ENCODE assay signal across 11 cellular contexts in the genomic region with DNA sequence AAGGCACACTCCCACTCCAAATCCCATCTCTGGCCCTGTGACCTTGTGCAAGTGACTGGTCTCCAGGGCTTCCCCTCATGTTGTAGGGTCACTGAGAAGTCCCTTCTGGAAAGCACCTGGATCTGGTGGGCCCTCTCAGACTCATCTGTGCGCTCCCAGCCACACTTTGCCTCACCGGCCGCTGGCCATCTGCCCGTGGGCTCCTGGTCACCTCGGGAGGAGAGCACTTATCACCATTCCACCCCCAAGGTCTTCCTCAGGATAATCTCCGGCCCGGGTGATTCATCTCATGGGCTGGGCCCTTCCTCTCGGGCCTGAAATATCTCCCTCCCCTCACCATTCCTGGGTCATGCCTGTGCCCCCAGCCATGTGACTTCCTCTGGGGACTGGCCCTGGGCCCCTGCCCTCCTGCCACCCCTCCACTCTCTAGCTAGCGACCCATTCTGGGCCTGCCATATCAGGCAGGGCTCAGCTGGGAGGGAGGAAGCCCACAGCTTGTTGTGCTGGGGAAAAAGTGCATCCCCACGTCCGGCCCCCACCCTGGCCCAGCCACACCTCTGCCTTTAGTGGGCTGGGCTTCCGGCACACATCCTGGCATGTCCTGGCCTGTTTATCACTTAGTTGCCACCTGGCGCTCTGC. TPM values are rescaled to one million over a fixed set of nuclear protein-coding genes. Genes with fewer than 3 reads are reported as not detected.
A peak's percentile ranks its signal among the peaks of the same experiment; 100 is the strongest.
DNase-seq lines count a peak whose midpoint lies in the region; ATAC-seq, FAIRE-seq and TF ChIP-seq lines count a peak whose summit lies in the region.
"Had no signal": no experiment of that assay in that cellular context is flagged by ENCODE, and none has a peak within 500 bp of the region (broad histone marks: within the 10 kb centered on the region; RNA-seq: fewer than 3 reads in every experiment).

No MANE protein-coding gene starts in this region.

- no peak overlapping the region for H4K8ac ChIP-seq in mesenchymal stem cell (ENCODE audit: low read length)

- no peak for TF ChIP-seq POLR2A in testis (IDR thresholded peaks at IDR 0.05)

- H3K27ac ChIP-seq in BLaER1 treated with 17β-estradiol and CSF1 and Interleukin-3, amounts not matched to agents 10 nM and 100 nM: peak overlapping the region in 8 of 11 experiments; percentile 2 to 59 (median 37); a peak in 12 of 22 replicates
- no peak overlapping the region for H3K27ac ChIP-seq in mesenchymal stem cell (ENCODE audit: low read length, poor library complexity, severe bottlenecking)
- no peak overlapping the region for H3K27ac ChIP-seq in testis
- H3K27ac ChIP-seq: thoracic aorta had no signal

- no peaks in the 10 kb centered on the region for H4K20me1 ChIP-seq in BLaER1 treated with 17β-estradiol and CSF1 and Interleukin-3, amounts not matched to agents 10 nM and 100 nM

- 64% methylated on average over 13 of the region's 13 CpGs for WGBS in mesenchymal stem cell
- WGBS in testis, 2 donors: 51 to 59% methylated on average over 8 to 13 of the region's 13 CpGs

- H3K36me3 Mint-ChIP-seq in activated T-cell treated with anti-CD3 and anti-CD28 coated beads, Interleukin-2, amount 50 U/mL, for 4 hours (ENCODE audit: insufficient read depth): no peaks in the 10 kb centered on the region
- no peaks in the 10 kb centered on the region for H3K36me3 Mint-ChIP-seq in immature natural killer cell

- no peak overlapping the region for H3K23ac ChIP-seq in mesenchymal stem cell (ENCODE audit: low read length in 2 of 2)

- H3K4me1 Mint-ChIP-seq in activated T-cell treated with anti-CD3 and anti-CD28 coated beads, Interleukin-2, amount 50 U/mL, for 4 hours (ENCODE audit: low read depth): peaks cover 32% of the 10 kb centered on the region
- H3K4me1 Mint-ChIP-seq in immature natural killer cell: peaks cover 21 to 24% of the 10 kb centered on the region in 2 donors

- DNase-seq in KBM-7 (peak; percentile 31), immature natural killer cell (peak in 1 of 3 donors; percentile 31), mesenchymal stem cell (no peak), GM19239 (ENCODE audit: insufficient read length, low spot score) (no peak), GM20000 (ENCODE audit: low spot score) (no peak), testis (no peak)
- peak; percentile 25 for DNase-seq in activated T-cell treated with anti-CD3 and anti-CD28 coated beads, Interleukin-2, amount 50 U/mL, for 4 hours

- no peaks in the 10 kb centered on the region for H3K27me3 Mint-ChIP-seq in activated T-cell treated with anti-CD3 and anti-CD28 coated beads, Interleukin-2, amount 50 U/mL, for 4 hours (ENCODE audit: low read depth)
- peaks cover 0 to under 1% (median 0%) of the 10 kb centered on the region in 3 donors for H3K27me3 Mint-ChIP-seq in immature natural killer cell (ENCODE audit: low read depth in 3 of 3)

- no peak overlapping the region for H3K18ac ChIP-seq in mesenchymal stem cell (ENCODE audit: low read depth in 1 of 2, low read length in 2 of 2)

- H4K91ac ChIP-seq in mesenchymal stem cell (ENCODE audit: low read length): no peak overlapping the region

- H3K4me2 ChIP-seq in BLaER1 treated with 17β-estradiol and CSF1 and Interleukin-3, amounts not matched to agents 10 nM and 100 nM: peak overlapping the region; percentile 58 to 89 (median 77)
- H3K4me2 ChIP-seq in mesenchymal stem cell (ENCODE audit: low read length, poor library complexity, severe bottlenecking): no peak overlapping the region

- no peaks in the 10 kb centered on the region for H3K27me3 ChIP-seq in BLaER1 treated with 17β-estradiol and CSF1 and Interleukin-3, amounts not matched to agents 10 nM and 100 nM
- H3K27me3 ChIP-seq in mesenchymal stem cell (ENCODE audit: control insufficient read depth in 1 of 2, insufficient read depth in 1 of 2, low read length in 2 of 2) (peaks cover 38 to 39% of the 10 kb centered on the region in 2 experiments), testis (no peaks in the 10 kb centered on the region)

- no peak overlapping the region for H3K14ac ChIP-seq in mesenchymal stem cell (ENCODE audit: low read length in 2 of 2)

- H3K4me1 ChIP-seq in BLaER1 treated with 17β-estradiol and CSF1 and Interleukin-3, amounts not matched to agents 10 nM and 100 nM: peaks cover 14 to 28% (median 20%) of the 10 kb centered on the region in 10 experiments
- H3K4me1 ChIP-seq in mesenchymal stem cell (ENCODE audit: control insufficient read depth, insufficient read depth, low read depth, low read length) (peaks cover 4% of the 10 kb centered on the region), testis (no peaks in the 10 kb centered on the region)

- no peak overlapping the region for H2AFZ ChIP-seq in mesenchymal stem cell (ENCODE audit: low read depth, low read length)

- no peak for TF ChIP-seq CTCF in GM20000 (IDR thresholded peaks at IDR 0.05; ENCODE audit: extremely low read depth, missing control alignments)
- TF ChIP-seq CTCF in testis (IDR thresholded peaks at IDR 0.05): no peak

- H3K27ac Mint-ChIP-seq in immature natural killer cell: peak overlapping the region in 4 of 6 donors; percentile 12 to 66 (median 38)

- H3K4ac ChIP-seq in mesenchymal stem cell (ENCODE audit: low read depth in 1 of 2, low read length in 2 of 2): no peak overlapping the region

- no peak overlapping the region for H2BK15ac ChIP-seq in mesenchymal stem cell (ENCODE audit: low read depth, poor library complexity, severe bottlenecking)

- H3K4me3 Mint-ChIP-seq in activated T-cell treated with anti-CD3 and anti-CD28 coated beads, Interleukin-2, amount 50 U/mL, for 4 hours: no peak overlapping the region
- peak overlapping the region in 3 of 5 donors; percentile 30 to 62 (median 41) for H3K4me3 Mint-ChIP-seq in immature natural killer cell

- no peaks in the 10 kb centered on the region for H3K9me3 Mint-ChIP-seq in activated T-cell treated with anti-CD3 and anti-CD28 coated beads, Interleukin-2, amount 50 U/mL, for 4 hours
- H3K9me3 Mint-ChIP-seq in immature natural killer cell: no peaks in the 10 kb centered on the region

- in situ Hi-C loops in KBM-7 (cut with MboI; ENCODE audit: low pct_unique_long_range_greater_than_20kb, low sequenced_read_pairs): no loop called here

- H2BK12ac ChIP-seq in mesenchymal stem cell (ENCODE audit: low read length in 2 of 2): no peak overlapping the region

- intact Hi-C loops in testis (cut with DNase I; ENCODE audit: low total_unique reads): no loop called here

- no peak for ATAC-seq in activated T-cell treated with anti-CD3 and anti-CD28 coated beads, Interleukin-2, amount 50 U/mL, for 4 hours

- H2BK5ac ChIP-seq in mesenchymal stem cell (ENCODE audit: low read depth, low read length, poor library complexity, severe bottlenecking): no peak overlapping the region

- no peak for FAIRE-seq in GM19239 (lab: Jason Lieb, UNC)

- H3K36me3 ChIP-seq in BLaER1 treated with 17β-estradiol and CSF1 and Interleukin-3, amounts not matched to agents 10 nM and 100 nM: no peaks in the 10 kb centered on the region
- no peaks in the 10 kb centered on the region for H3K36me3 ChIP-seq in mesenchymal stem cell (ENCODE audit: control insufficient read depth in 1 of 2, insufficient read depth in 2 of 2, low read depth in 1 of 2, low read length in 2 of 2)
- H3K36me3 ChIP-seq in testis (ENCODE audit: low read depth, missing control alignments): no peaks in the 10 kb centered on the region
- H3K36me3 ChIP-seq: thoracic aorta had no signal

- H2BK120ac ChIP-seq in mesenchymal stem cell (ENCODE audit: low read depth, low read length): no peak overlapping the region

- peak overlapping the region in 2 of 10 experiments; percentile 3 to 18; a peak in 1 of 20 replicates for H3K4me3 ChIP-seq in BLaER1 treated with 17β-estradiol and CSF1 and Interleukin-3, amounts not matched to agents 10 nM and 100 nM
- H3K4me3 ChIP-seq in mesenchymal stem cell (ENCODE audit: insufficient read depth in 1 of 2, low read depth in 1 of 2, low read length in 2 of 2) (no peak overlapping the region), testis (no peak overlapping the region)
- H3K4me3 ChIP-seq: thoracic aorta had no signal

- no peaks in the 10 kb centered on the region for H3K79me1 ChIP-seq in mesenchymal stem cell (replicated peaks; ENCODE audit: low read length, poor library complexity, severe bottlenecking)

- H3K9ac ChIP-seq in BLaER1 treated with 17β-estradiol and CSF1 and Interleukin-3, amounts not matched to agents 10 nM and 100 nM: peak overlapping the region in 5 of 11 experiments; percentile 1 to 46 (median 11); a peak in 3 of 22 replicates
- no peak overlapping the region for H3K9ac ChIP-seq in mesenchymal stem cell (ENCODE audit: low read length)

- H2AK5ac ChIP-seq in mesenchymal stem cell (ENCODE audit: low read length, severe bottlenecking): no peak overlapping the region

- H3K9me3 ChIP-seq in BLaER1 treated with 17β-estradiol and CSF1 and Interleukin-3, amounts not matched to agents 10 nM and 100 nM (replicated peaks in 1 of 11): peaks cover 0 to 14% (median 0%) of the 10 kb centered on the region in 11 experiments; a peak in 6 of 22 replicates
- H3K9me3 ChIP-seq in mesenchymal stem cell (ENCODE audit: control insufficient read depth, low read length) (no peaks in the 10 kb centered on the region), testis (no peaks in the 10 kb centered on the region)
- H3K9me3 ChIP-seq: thoracic aorta had no signal

RNA-seq across cellular contexts. Expression of gene WNT7A, which starts 10.6 kb away (rescaled TPM):
- total RNA-seq in activated T-cell treated with anti-CD3 and anti-CD28 coated beads, Interleukin-2, amount 50 U/mL, for 4 hours: under 1 TPM; 0.08 to 0.24 (median 0.10) TPM
- polyA plus RNA-seq in immature natural killer cell: not detected
- polyA plus RNA-seq in mesenchymal stem cell (2013, experiment 1 of 2): not detected
- not detected for polyA plus RNA-seq in mesenchymal stem cell (2013, experiment 2 of 2)
- 1 to 10 TPM; 1.1 TPM for total RNA-seq in testis
- 3.3 TPM for polyA plus RNA-seq in testis (ENCODE audit: insufficient read depth, low read depth, low replicate concordance)
- total RNA-seq: LHCN-M2, liver, thoracic aorta had no signal
- polyA plus RNA-seq: liver had no signal

Comparison
In these comparisons a context has a peak if more than half of its experiments do, and no peak if none do; other contexts are left out.
1. H3K27ac ChIP-seq: peak in BLaER1 treated with 17β-estradiol and CSF1 and Interleukin-3, amounts not matched to agents 10 nM and 100 nM (8 of 11); none in mesenchymal stem cell (single experiment) and testis (0 of 2).
2. DNase-seq: peak in KBM-7 (single experiment) and activated T-cell treated with anti-CD3 and anti-CD28 coated beads, Interleukin-2, amount 50 U/mL, for 4 hours (single experiment); none in mesenchymal stem cell (single experiment), GM19239 (single experiment), GM20000 (single experiment) and testis (single experiment).